Comparison of ENCODE assay signal across 19 cellular contexts in genomic region chr20:39032997-39033396, GRCh38.
"Had no signal": no experiment of that assay in that cellular context is flagged by ENCODE, and none has a peak within 500 bp of the region (broad histone marks: within the 10 kb centered on the region; RNA-seq: fewer than 3 reads in every experiment).

No MANE protein-coding gene starts in this region.

- H3K9me3 ChIP-seq: MG63, SJSA1 had no signal

- H3K27me3 ChIP-seq: MG63, SJSA1 had no signal

- DNase-seq: KBM-7, MG63, NCI-H1092 treated with DMSO at 0.1 percent for 48 hours, NCI-H1436, NCI-H187, NCI-H2029, NCI-H2081 treated with DMSO at 0.1 percent for 48 hours, NCI-H2171, NCI-H226, NCI-H446, NCI-H510A, NCI-H524 treated with DMSO at 0.1 percent for 48 hours, NCI-H69, NCI-H774, Right ventricle myocardium superior, RPMI8226, SIG-M5 had no signal

- H3K27ac ChIP-seq: SJSA1, SK-N-MC had no signal

- H3K4me1 ChIP-seq: SJSA1 had no signal

- H3K4me3 ChIP-seq: MG63, SJSA1, SK-N-MC had no signal
